ENCODE assay signal across 13 cellular contexts in genomic region chr5:173239233-173239593, GRCh38. TPM values are rescaled to one million over a fixed set of nuclear protein-coding genes. Genes with fewer than 3 reads are reported as not detected.
DNase-seq lines count a peak whose midpoint lies in the region; ATAC-seq and TF ChIP-seq lines count a peak whose summit lies in the region.
"Had no signal": no experiment of that assay in that cellular context is flagged by ENCODE, and none has a peak within 500 bp of the region (broad histone marks: within the 10 kb centered on the region; RNA-seq: fewer than 3 reads in every experiment).

No MANE protein-coding gene starts in this region.

- H3K9me3 ChIP-seq in heart left ventricle, result no peaks in the 10 kb centered on the region
- no peaks in the 10 kb centered on the region for H3K9me3 ChIP-seq in T-helper 17 cell (ENCODE audit: control insufficient read depth, low read length, poor library complexity, severe bottlenecking)
- H3K9me3 ChIP-seq in iPS-18c (ENCODE audit: control insufficient read depth, insufficient read depth, low read length), result peaks cover 4% of the 10 kb centered on the region
- no peaks in the 10 kb centered on the region for H3K9me3 ChIP-seq in suprapubic skin
- no peaks in the 10 kb centered on the region for H3K9me3 ChIP-seq in colonic mucosa
- H3K9me3 ChIP-seq in SK-N-SH, result no peaks in the 10 kb centered on the region

- H3F3A ChIP-seq in SK-N-SH (replicated peaks; ENCODE audit: insufficient read depth), result peaks cover 3% of the 10 kb centered on the region

- CTCF ChIA-PET in SK-N-SH (lab: Yijun Ruan, JAX), result interaction anchor here (0.8 to 0.9 kb wide), 3 partner anchors 16 to 54 kb away, joined by 3 to 5 read pairs (median 4); no protein-coding TSS in a partner anchor

- TF ChIP-seq CTCF in heart left ventricle (IDR thresholded peaks at IDR 0.05), result no peak
- TF ChIP-seq CTCF in suprapubic skin (IDR thresholded peaks at IDR 0.05), result no peak
- TF ChIP-seq CTCF in colonic mucosa (IDR thresholded peaks at IDR 0.05), result no peak
- no peak for TF ChIP-seq CTCF in SK-N-SH (IDR thresholded peaks at IDR 0.05)

- no peaks in the 10 kb centered on the region for H3K79me2 ChIP-seq in SK-N-SH (ENCODE audit: insufficient read depth)

- no peak overlapping the region for H3K27ac Mint-ChIP-seq in T-helper 17 cell

- H3K4me2 ChIP-seq in SK-N-SH, result no peak overlapping the region; the same call in 1 of the 2 replicates

- H2AFZ ChIP-seq in SK-N-SH (ENCODE audit: low read depth), result no peak overlapping the region

- H3K36me3 Mint-ChIP-seq in T-helper 17 cell (ENCODE audit: low read depth), result peaks cover 11% of the 10 kb centered on the region

- H3K4me1 Mint-ChIP-seq in T-helper 17 cell, result peaks cover 39% of the 10 kb centered on the region

- H3K27me3 ChIP-seq in heart left ventricle, result peaks cover 20 to 99% (median 68%) of the 10 kb centered on the region in 9 donors
- H3K27me3 ChIP-seq in suprapubic skin, result peaks cover 100% of the 10 kb centered on the region
- H3K27me3 ChIP-seq in colonic mucosa, result peaks cover 97% of the 10 kb centered on the region
- peaks cover 93% of the 10 kb centered on the region for H3K27me3 ChIP-seq in SK-N-SH (ENCODE audit: insufficient read depth)

- intact Hi-C loops in heart left ventricle (cut with DNase I), result loop anchor here in 2 of 10 donors (2.0 to 10.0 kb wide), 2 partner anchors 40 to 74 kb away; no protein-coding TSS in a partner anchor
- intact Hi-C loops in cardiac septum (cut with DNase I), result no loop called here
- intact Hi-C loops in colonic mucosa (cut with DNase I), result no loop called here

- no peak for TF ChIP-seq EP300 in suprapubic skin (IDR thresholded peaks at IDR 0.05)
- TF ChIP-seq EP300 in SK-N-SH (IDR thresholded peaks at IDR 0.05; ENCODE audit: borderline replicate concordance in 1 of 2, low read depth in 1 of 2, low read length in 1 of 2), result no peak

- no peaks in the 10 kb centered on the region for H3K36me3 ChIP-seq in heart left ventricle
- no peaks in the 10 kb centered on the region for H3K36me3 ChIP-seq in suprapubic skin
- H3K36me3 ChIP-seq in colonic mucosa, result no peaks in the 10 kb centered on the region
- H3K36me3 ChIP-seq in SK-N-SH (replicated peaks in 1 of 2; ENCODE audit: control insufficient read depth in 1 of 2, insufficient read depth in 2 of 2, low read length in 1 of 2), result no peaks in the 10 kb centered on the region
- H3K36me3 ChIP-seq: SJSA1 had no signal

- H3K4me1 ChIP-seq in heart left ventricle (peaks cover 0 to 50% (median 19%) of the 10 kb centered on the region in 12 donors), suprapubic skin (peaks cover 42% of the 10 kb centered on the region), colonic mucosa (no peaks in the 10 kb centered on the region), SK-N-SH (ENCODE audit: control insufficient read depth in 1 of 2, insufficient read depth in 2 of 2, low read depth in 1 of 2, low read length in 1 of 2) (no peaks in the 10 kb centered on the region; a peak in 1 of 4 replicates)
- H3K4me1 ChIP-seq: SJSA1 had no signal

- no peak for DNase-seq in heart left ventricle
- DNase-seq in cardiac septum (ENCODE audit: low spot score), result no peak
- no peak for DNase-seq in T-helper 17 cell
- no peak for DNase-seq in suprapubic skin (ENCODE audit: low spot score in 2 of 2)
- DNase-seq in colonic mucosa, result no peak
- DNase-seq in SK-N-SH, result no peak
- no peak for DNase-seq in NCI-H2029 (lab: John Stamatoyannopoulos, UW)
- DNase-seq: NCI-H1105 treated with DMSO at 0.1 percent for 48 hours, NCI-H446 had no signal

- H3K27ac ChIP-seq in heart left ventricle (peak overlapping the region in 11 of 12 donors; percentile 31 to 95 (median 86)), suprapubic skin (no peak overlapping the region), colonic mucosa (no peak overlapping the region), SK-N-SH (ENCODE audit: low read depth in 2 of 2, low read length in 1 of 2) (no peak overlapping the region)
- H3K27ac ChIP-seq: SJSA1, VCaP had no signal

- H3K9ac ChIP-seq in colonic mucosa (ENCODE audit: low read depth in 2 of 2, low read length in 2 of 2) (no peak overlapping the region), SK-N-SH (no peak overlapping the region)

- TF ChIP-seq POLR2A in heart left ventricle (IDR thresholded peaks at IDR 0.05), result no peak
- TF ChIP-seq POLR2A in suprapubic skin (IDR thresholded peaks at IDR 0.05), result no peak

- H4K20me1 ChIP-seq in SK-N-SH (ENCODE audit: insufficient read depth), result no peaks in the 10 kb centered on the region; the same call in 1 of the 2 replicates

- no peaks in the 10 kb centered on the region for H3K9me2 ChIP-seq in SK-N-SH

- no peak for ATAC-seq in heart left ventricle
- no peak for ATAC-seq in T-helper 17 cell

- peak overlapping the region; percentile 69 for H3K4me3 Mint-ChIP-seq in T-helper 17 cell

- 19 to 30% (median 26%) methylated on average over 7 to 8 of the region's 8 CpGs for WGBS in heart left ventricle, 4 donors
- 27% methylated on average over 8 of the region's 8 CpGs for WGBS in suprapubic skin
- 18% methylated on average over 8 of the region's 8 CpGs for WGBS in SK-N-SH (ENCODE audit: low lambda C conversion rate)

- peaks cover 100% of the 10 kb centered on the region for H3K27me3 Mint-ChIP-seq in T-helper 17 cell

- no peak for TF ChIP-seq RAD21 in SK-N-SH (IDR thresholded peaks at IDR 0.05; ENCODE audit: low read length)

- POLR2A ChIA-PET in SK-N-SH (lab: Yijun Ruan, JAX), result interaction anchor here (1.0 kb wide), 1 partner anchor 52 kb away, joined by 3 read pairs; no protein-coding TSS in a partner anchor

- peak overlapping the region in 10 of 12 donors; percentile 36 to 62 (median 48) for H3K4me3 ChIP-seq in heart left ventricle
- peak overlapping the region; percentile 34; the same call in 1 of the 2 replicates for H3K4me3 ChIP-seq in iPS-18c (ENCODE audit: insufficient read depth, low read depth, low read length)
- H3K4me3 ChIP-seq in suprapubic skin, result peak overlapping the region; percentile 18
- H3K4me3 ChIP-seq in colonic mucosa, result no peak overlapping the region
- no peak overlapping the region for H3K4me3 ChIP-seq in SK-N-SH (ENCODE audit: low read depth in 2 of 2, low read length in 1 of 2)

TF ChIP-seq in SK-N-SH, 30 proteins besides CTCF, POLR2A, EP300 and RAD21:
- TF ChIP-seq SIN3A (IDR thresholded peaks at IDR 0.05; ENCODE audit: borderline replicate concordance, low read depth, low read length), result no peak
- TF ChIP-seq SMC3 (IDR thresholded peaks at IDR 0.05; ENCODE audit: low read depth, low read length), result no peak
- no peak for TF ChIP-seq YY1 (IDR thresholded peaks at IDR 0.05; ENCODE audit: low read depth)
- TF ChIP-seq MEF2A (IDR thresholded peaks at IDR 0.05; ENCODE audit: borderline replicate concordance, low read depth), result no peak
- TF ChIP-seq GATA2 (CRISPR knock-in tag; IDR thresholded peaks at IDR 0.05), result no peak
- no peak for TF ChIP-seq FOSL2 (IDR thresholded peaks at IDR 0.05; ENCODE audit: borderline replicate concordance, low read depth)
- TF ChIP-seq NRF1 (IDR thresholded peaks at IDR 0.05; ENCODE audit: low read depth, low read length), result no peak
- TF ChIP-seq TEAD4 (IDR thresholded peaks at IDR 0.05; ENCODE audit: borderline replicate concordance, insufficient read depth), result no peak
- no peak for TF ChIP-seq IRF3 (IDR thresholded peaks at IDR 0.05; ENCODE audit: low read depth, low read length)
- no peak for TF ChIP-seq RCOR1 (IDR thresholded peaks at IDR 0.05; ENCODE audit: low read length)
- TF ChIP-seq RXRA (IDR thresholded peaks at IDR 0.05; ENCODE audit: borderline replicate concordance, low read depth), result no peak
- no peak for TF ChIP-seq TCF12 (IDR thresholded peaks at IDR 0.05)
- no peak for TF ChIP-seq TAF1 (IDR thresholded peaks at IDR 0.05; ENCODE audit: borderline replicate concordance, low read depth, low read length)
- TF ChIP-seq RFX5 (IDR thresholded peaks at IDR 0.05; ENCODE audit: low read length), result no peak
- no peak for TF ChIP-seq CHD2 (IDR thresholded peaks at IDR 0.05; ENCODE audit: low read length, partially characterized antibody)
- TF ChIP-seq ELF1 (IDR thresholded peaks at IDR 0.05), result no peak

RNA-seq across cellular contexts. Expression of gene NKX2-5, which starts 4.2 kb away (rescaled TPM):
- total RNA-seq in heart left ventricle (100 to 1,000 TPM; 132 to 451 (median 247) TPM), cardiac septum (157 TPM), T-helper 17 cell (not detected), suprapubic skin (not detected), colonic mucosa (not detected)
- polyA plus RNA-seq in heart left ventricle (100 to 1,000 TPM; 153 to 356 TPM), SK-N-SH (2012; rRNA removed) (not detected in 2 replicates)
- polyA plus RNA-seq in SK-N-SH (2012; cell fraction: cytosol; rRNA removed), result not detected in 2 replicates
- not detected in 2 replicates for polyA plus RNA-seq in SK-N-SH (2012; cell fraction: nucleus; rRNA removed)
- total RNA-seq: mesenteric fat pad, SJSA1 had no signal

Comparison
In these comparisons a context has a peak if more than half of its experiments do, and no peak if none do; other contexts are left out.
1. H3K27ac ChIP-seq: peak in heart left ventricle (11 of 12); none in suprapubic skin (single experiment), colonic mucosa (single experiment) and SK-N-SH (0 of 2).
2. H3K4me3 ChIP-seq: peak in heart left ventricle (10 of 12), iPS-18c (single experiment) and suprapubic skin (single experiment); none in colonic mucosa (single experiment) and SK-N-SH (0 of 2).
3. RNA of gene NKX2-5, which starts 4.2 kb away (total RNA-seq): 132 to 451 TPM in heart left ventricle and 157 TPM in cardiac septum (single experiment); not detected in T-helper 17 cell, not detected in suprapubic skin and not detected in colonic mucosa; every median in the first group is over 100 times any median in the second.